26 cellular contexts compared by ENCODE assay signal in the genomic region with DNA sequence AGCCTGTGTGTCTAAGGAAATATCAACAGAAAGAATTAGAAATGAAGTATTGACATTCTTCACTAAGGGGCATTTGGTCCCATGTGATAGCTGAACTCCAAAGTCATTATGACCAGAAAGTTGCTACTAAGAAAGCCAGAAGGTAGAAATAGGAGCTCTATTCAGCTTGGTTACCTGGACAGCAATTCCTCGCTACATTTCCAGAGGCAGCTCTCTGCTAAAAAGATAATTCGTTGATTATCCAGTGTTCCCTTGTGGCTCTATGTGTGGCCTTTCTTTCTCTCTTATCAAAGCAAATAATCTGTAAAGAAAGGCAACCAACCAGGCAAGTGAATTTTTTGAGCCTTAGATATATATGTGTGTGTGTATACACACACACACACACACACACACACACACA.
DNase-seq lines count a peak whose midpoint lies in the region; ATAC-seq and TF ChIP-seq lines count a peak whose summit lies in the region.
"Had no signal": no experiment of that assay in that cellular context is flagged by ENCODE, and none has a peak within 500 bp of the region (broad histone marks: within the 10 kb centered on the region; RNA-seq: fewer than 3 reads in every experiment).

No MANE protein-coding gene starts in this region.

- H3K27me3 Mint-ChIP-seq in Caco-2 (ENCODE audit: insufficient read depth, unreplicated experiment), result no peaks in the 10 kb centered on the region
- no peaks in the 10 kb centered on the region for H3K27me3 Mint-ChIP-seq in chondrocyte (ENCODE audit: low read depth)
- H3K27me3 Mint-ChIP-seq: CD4-positive, CD25-positive, alpha-beta regulatory T cell; naive thymus-derived CD8-positive, alpha-beta T cell had no signal

- H3K36me3 Mint-ChIP-seq in Caco-2 (ENCODE audit: insufficient read depth, unreplicated experiment), result peaks cover 5% of the 10 kb centered on the region
- H3K36me3 Mint-ChIP-seq in chondrocyte (ENCODE audit: low read depth), result no peaks in the 10 kb centered on the region
- H3K36me3 Mint-ChIP-seq: CD4-positive, CD25-positive, alpha-beta regulatory T cell; naive thymus-derived CD8-positive, alpha-beta T cell had no signal

- DNase-seq in Caco-2 (no peak), NCI-H146 (lab: John Stamatoyannopoulos, UW) (peak; percentile 79), chondrocyte (ENCODE audit: low spot score) (no peak), mucosa of descending colon (no peak), MV-4-11 (lab: John Stamatoyannopoulos, UW) (no peak)
- no peak for DNase-seq in stimulated activated CD4-positive, alpha-beta T cell treated with anti-CD3 and anti-CD28 coated beads, Interleukin-2, amount 100 ng/mL, for 48 hours
- DNase-seq: activated CD8-positive, alpha-beta T cell treated with anti-CD3 and anti-CD28 coated beads, Interleukin-2, amount 10 ng/mL, durations not matched to agents 7 days and 5 days; activated naive CD4-positive, alpha-beta T cell; activated T-cell treated with anti-CD3 and anti-CD28 coated beads, Interleukin-2, amount 50 U/mL, for 1 hour; adrenal gland; CD4-positive, CD25-positive, alpha-beta regulatory T cell; DMS 273 treated with DMSO at 0.1 percent for 48 hours; left cardiac atrium; naive thymus-derived CD8-positive, alpha-beta T cell; NCI-H2029 treated with DMSO at 0.1 percent for 48 hours; NK-92 treated with Interleukin-12 subunit alpha and Interleukin-12 subunit beta, amount 100 ng/mL, for 24 hours; pancreas; sigmoid colon; T1000; uterus had no signal

- intact Hi-C loops in Caco-2 (cut with micrococcal nuclease; ENCODE audit: unreplicated experiment) (loop anchor here (1.0 to 5.0 kb wide), 4 partner anchors 10 to 169 kb away; no protein-coding TSS in a partner anchor), mucosa of descending colon (cut with DNase I, micrococcal nuclease) (no loop called here)

- peak; percentile 16 for ATAC-seq in mucosa of descending colon
- ATAC-seq in HG03520 (IDR thresholded peaks at IDR 0.05; ENCODE audit: unreplicated experiment), result no peak
- ATAC-seq in HG02852 (IDR thresholded peaks at IDR 0.05; ENCODE audit: unreplicated experiment), result no peak
- ATAC-seq: activated CD4-positive, CD25-positive, alpha-beta regulatory T cell treated with anti-CD3 and anti-CD28 coated beads, Interleukin-2, amount 50 U/mL, for 24 hours; activated CD8-positive, alpha-beta T cell treated with anti-CD3 and anti-CD28 coated beads, Interleukin-2, amount 10 ng/mL, durations not matched to agents 7 days and 5 days; left cardiac atrium; naive thymus-derived CD8-positive, alpha-beta T cell had no signal

- H3K36me3 ChIP-seq in Caco-2 (ENCODE audit: control insufficient read depth, insufficient read depth, low read length) (no peaks in the 10 kb centered on the region), mucosa of descending colon (ENCODE audit: low read depth) (no peaks in the 10 kb centered on the region)
- H3K36me3 ChIP-seq: adrenal gland, HAP-1, pancreas, sigmoid colon, uterus had no signal

- H3K9me3 Mint-ChIP-seq in Caco-2 (ENCODE audit: unreplicated experiment) (no peaks in the 10 kb centered on the region), chondrocyte (ENCODE audit: low read depth) (no peaks in the 10 kb centered on the region)

- no peaks in the 10 kb centered on the region for H3K27me3 ChIP-seq in Caco-2 (replicated peaks; ENCODE audit: control insufficient read depth, insufficient read depth, low read length)
- H3K27me3 ChIP-seq: adrenal gland, pancreas, sigmoid colon, uterus had no signal

- POLR2A ChIA-PET in Caco-2 (lab: Charles Lee), result interaction anchor here (1.9 kb wide), 1 partner anchor 14 kb away, joined by 14 read pairs; no protein-coding TSS in a partner anchor

- H3K27ac Mint-ChIP-seq in Caco-2 (ENCODE audit: unreplicated experiment), result peak overlapping the region; percentile 89
- no peak overlapping the region for H3K27ac Mint-ChIP-seq in chondrocyte (ENCODE audit: unreplicated experiment)
- H3K27ac Mint-ChIP-seq: activated CD8-positive, alpha-beta T cell treated with anti-CD3 and anti-CD28 coated beads, Interleukin-2, amount 10 ng/mL, durations not matched to agents 7 days and 5 days; CD4-positive, CD25-positive, alpha-beta regulatory T cell; dendritic cell treated with granulocyte-macrophage colony-stimulating factor and Interleukin-4, amounts not matched to agents 40 ng/mL and 50 ng/mL, for 4 days; naive thymus-derived CD8-positive, alpha-beta T cell had no signal

- H3K4me3 ChIP-seq in Caco-2 (ENCODE audit: low read depth, low read length) (no peak overlapping the region), mucosa of descending colon (no peak overlapping the region)
- H3K4me3 ChIP-seq: adrenal gland, HAP-1, pancreas, sigmoid colon, SK-N-MC, uterus had no signal

- CTCF ChIA-PET in Caco-2 (lab: Charles Lee), result interaction anchor here (0.9 kb wide), 2 partner anchors 9 to 11 kb away, joined by 3 to 5 read pairs; no protein-coding TSS in a partner anchor

- H3K4me1 Mint-ChIP-seq in Caco-2 (ENCODE audit: low read depth, unreplicated experiment) (peaks cover 25% of the 10 kb centered on the region), chondrocyte (ENCODE audit: low read depth) (no peaks in the 10 kb centered on the region)
- H3K4me1 Mint-ChIP-seq: CD4-positive, CD25-positive, alpha-beta regulatory T cell; naive thymus-derived CD8-positive, alpha-beta T cell had no signal

- TF ChIP-seq CTCF in Caco-2 (IDR thresholded peaks at IDR 0.05; ENCODE audit: insufficient read depth in 1 of 2, low read depth in 1 of 2, low read length in 1 of 2, severe bottlenecking in 1 of 2, unreplicated experiment in 1 of 2) (no peak), chondrocyte (IDR thresholded peaks at IDR 0.05) (peak; percentile 39), mucosa of descending colon (IDR thresholded peaks at IDR 0.05) (no peak)

- H3K4me3 Mint-ChIP-seq in Caco-2 (ENCODE audit: unreplicated experiment) (peak overlapping the region; percentile 64), chondrocyte (ENCODE audit: unreplicated experiment) (no peak overlapping the region)
- H3K4me3 Mint-ChIP-seq: activated CD8-positive, alpha-beta T cell treated with anti-CD3 and anti-CD28 coated beads, Interleukin-2, amount 10 ng/mL, durations not matched to agents 7 days and 5 days; CD4-positive, CD25-positive, alpha-beta regulatory T cell; dendritic cell treated with granulocyte-macrophage colony-stimulating factor and Interleukin-4, amounts not matched to agents 40 ng/mL and 50 ng/mL, for 4 days; naive thymus-derived CD8-positive, alpha-beta T cell had no signal

- H3K4me1 ChIP-seq in Caco-2 (peaks cover 20% of the 10 kb centered on the region), mucosa of descending colon (ENCODE audit: low read depth) (peaks cover 4% of the 10 kb centered on the region)
- H3K4me1 ChIP-seq: adrenal gland, pancreas, sigmoid colon, uterus had no signal

- no peaks in the 10 kb centered on the region for H3K9me3 ChIP-seq in Caco-2
- no peaks in the 10 kb centered on the region for H3K9me3 ChIP-seq in mucosa of descending colon
- H3K9me3 ChIP-seq: adrenal gland, HAP-1, pancreas, sigmoid colon, uterus had no signal

- TSS peak; percentile 27 for BruUV-seq in Caco-2 (replicated peaks; lab: Mats Ljungman, UMichigan)
